In genomic region chr9:117932585-117932984, GRCh38 we compare ENCODE assay signal across 28 cellular contexts.
"Had no signal": no experiment of that assay in that cellular context is flagged by ENCODE, and none has a peak within 500 bp of the region (broad histone marks: within the 10 kb centered on the region; RNA-seq: fewer than 3 reads in every experiment).

No MANE protein-coding gene starts in this region.

- H3K9me3 ChIP-seq: suprapubic skin, testis, thoracic aorta, thyroid gland, tibial artery, tibial nerve, transverse colon, upper lobe of left lung, upper lobe of right lung, uterus, vagina had no signal

- H3K4me1 ChIP-seq: stomach, suprapubic skin, testis, thyroid gland, tibial artery, transverse colon, upper lobe of left lung, upper lobe of right lung, uterus had no signal

- H3K36me3 Mint-ChIP-seq: stimulated activated effector memory CD8-positive, alpha-beta T cell treated with anti-CD3 and anti-CD28 coated beads, Interleukin-12 subunit alpha, Interleukin-12 subunit beta, amount 100 ng/mL, for 72 hours; type B pancreatic cell had no signal

- H3K27me3 Mint-ChIP-seq: stimulated activated naive CD8-positive, alpha-beta T cell treated with anti-CD3 and anti-CD28 coated beads, Interleukin-15, amount 100 ng/mL, for 72 hours; type B pancreatic cell had no signal

- H3K27ac ChIP-seq: stomach, suprapubic skin, testis, thoracic aorta, thyroid gland, tibial artery, tibial nerve, transverse colon, upper lobe of left lung, upper lobe of right lung, uterus, vagina had no signal

- H3K4me3 Mint-ChIP-seq: stimulated activated effector memory CD8-positive, alpha-beta T cell treated with anti-CD3 and anti-CD28 coated beads, Interleukin-12 subunit alpha, Interleukin-12 subunit beta, amount 100 ng/mL, for 72 hours; stimulated activated memory B cell treated with anti-CD40 and anti-IgM and Interleukin-4, amounts not matched to agents 10 μg/mL and 1 μg/mL and 100 μg/mL, for 72 hours; stimulated activated naive B cell treated with anti-CD40 and anti-IgM and Interleukin-4, amounts not matched to agents 10 μg/mL and 1 μg/mL and 100 μg/mL, for 72 hours; stimulated activated naive CD8-positive, alpha-beta T cell treated with anti-CD3 and anti-CD28 coated beads, Interleukin-15, amount 100 ng/mL, for 72 hours; stimulated activated naive CD8-positive, alpha-beta T cell treated with anti-CD3 and anti-CD28 coated beads, Interleukin-15, Interleukin-2, amounts not matched to agents 100 ng/mL and 50 ng/mL, for 24 hours; type B pancreatic cell had no signal

- ATAC-seq: stimulated activated effector memory CD8-positive, alpha-beta T cell treated with anti-CD3 and anti-CD28 coated beads, Interleukin-12 subunit alpha, Interleukin-12 subunit beta, amount 100 ng/mL, for 72 hours; stimulated activated memory B cell treated with anti-CD40 and anti-IgM and Interleukin-4, amounts not matched to agents 10 μg/mL and 1 μg/mL and 100 μg/mL, for 72 hours; stimulated activated naive B cell treated with anti-CD40 and anti-IgM and Interleukin-4, amounts not matched to agents 10 μg/mL and 1 μg/mL and 100 μg/mL, for 72 hours; stimulated activated naive CD8-positive, alpha-beta T cell treated with anti-CD3 and anti-CD28 coated beads, Interleukin-15, amount 100 ng/mL, for 72 hours; stimulated activated naive CD8-positive, alpha-beta T cell treated with anti-CD3 and anti-CD28 coated beads, Interleukin-15, Interleukin-2, amounts not matched to agents 100 U/mL and 50 U/mL, for 24 hours; upper lobe of right lung had no signal

- DNase-seq: stimulated activated CD4-positive, alpha-beta T cell treated with anti-CD3 and anti-CD28 coated beads, Interleukin-2, amount 100 ng/mL, for 48 hours; stimulated activated CD4-positive, alpha-beta T cell treated with anti-CD3 and anti-CD28 coated beads, Interleukin-4, amount 100 ng/mL, for 1 hour; stimulated activated CD4-positive, alpha-beta T cell treated with anti-CD3 and anti-CD28 coated beads, Interleukin-4, amount 100 ng/mL, for 24 hours; stimulated activated CD4-positive, alpha-beta T cell treated with anti-CD3 and anti-CD28 coated beads, Interleukin-4, amount 100 ng/mL, for 4 hours; stimulated activated CD8-positive, alpha-beta memory T cell treated with anti-CD3 and anti-CD28 coated beads, Interleukin-4, amount 100 ng/mL, for 48 hours; stimulated activated naive B cell treated with anti-CD40 and anti-IgM and Interleukin-4, amounts not matched to agents 10 μg/mL and 1 μg/mL and 100 μg/mL, for 72 hours; stimulated activated naive CD4-positive, alpha-beta T cell; stimulated activated naive CD4-positive, alpha-beta T cell treated with Interleukin-2 at 50 U/mL for 16 hours; stimulated activated naive CD8-positive, alpha-beta T cell treated with anti-CD3 and anti-CD28 coated beads, Interleukin-15, amount 100 ng/mL, for 72 hours; stimulated activated naive CD8-positive, alpha-beta T cell treated with anti-CD3 and anti-CD28 coated beads, Interleukin-15, Interleukin-2, amounts not matched to agents 100 U/mL and 50 U/mL, for 24 hours; stomach; substantia nigra; testis; thyroid gland; tibial artery; transverse colon; trophoblast cell; upper lobe of left lung; upper lobe of right lung; uterus had no signal

- H3K27me3 ChIP-seq: stomach, suprapubic skin, testis, thyroid gland, tibial artery, tibial nerve, transverse colon, upper lobe of left lung, upper lobe of right lung, uterus, vagina had no signal

- H3K4me3 ChIP-seq: stomach, suprapubic skin, testis, thoracic aorta, thyroid gland, tibial artery, tibial nerve, transverse colon, upper lobe of left lung, upper lobe of right lung, uterus, vagina had no signal

- H3K4me1 Mint-ChIP-seq: stimulated activated effector memory CD8-positive, alpha-beta T cell treated with anti-CD3 and anti-CD28 coated beads, Interleukin-12 subunit alpha, Interleukin-12 subunit beta, amount 100 ng/mL, for 72 hours; stimulated activated naive CD8-positive, alpha-beta T cell treated with anti-CD3 and anti-CD28 coated beads, Interleukin-15, amount 100 ng/mL, for 72 hours had no signal

- H3K9me3 Mint-ChIP-seq: stimulated activated effector memory CD8-positive, alpha-beta T cell treated with anti-CD3 and anti-CD28 coated beads, Interleukin-12 subunit alpha, Interleukin-12 subunit beta, amount 100 ng/mL, for 72 hours; type B pancreatic cell had no signal

- H3K27ac Mint-ChIP-seq: stimulated activated effector memory CD8-positive, alpha-beta T cell treated with anti-CD3 and anti-CD28 coated beads, Interleukin-12 subunit alpha, Interleukin-12 subunit beta, amount 100 ng/mL, for 72 hours; stimulated activated memory B cell treated with anti-CD40 and anti-IgM and Interleukin-4, amounts not matched to agents 10 μg/mL and 1 μg/mL and 100 μg/mL, for 72 hours; stimulated activated naive B cell treated with anti-CD40 and anti-IgM and Interleukin-4, amounts not matched to agents 10 μg/mL and 1 μg/mL and 100 μg/mL, for 72 hours; stimulated activated naive CD8-positive, alpha-beta T cell treated with anti-CD3 and anti-CD28 coated beads, Interleukin-15, amount 100 ng/mL, for 72 hours; stimulated activated naive CD8-positive, alpha-beta T cell treated with anti-CD3 and anti-CD28 coated beads, Interleukin-15, Interleukin-2, amounts not matched to agents 100 ng/mL and 50 ng/mL, for 24 hours; type B pancreatic cell had no signal

- H3K36me3 ChIP-seq: stomach, suprapubic skin, thoracic aorta, thyroid gland, tibial artery, tibial nerve, transverse colon, upper lobe of left lung, upper lobe of right lung, uterus, vagina had no signal
